8 cellular contexts compared by ENCODE assay signal in the genomic region with DNA sequence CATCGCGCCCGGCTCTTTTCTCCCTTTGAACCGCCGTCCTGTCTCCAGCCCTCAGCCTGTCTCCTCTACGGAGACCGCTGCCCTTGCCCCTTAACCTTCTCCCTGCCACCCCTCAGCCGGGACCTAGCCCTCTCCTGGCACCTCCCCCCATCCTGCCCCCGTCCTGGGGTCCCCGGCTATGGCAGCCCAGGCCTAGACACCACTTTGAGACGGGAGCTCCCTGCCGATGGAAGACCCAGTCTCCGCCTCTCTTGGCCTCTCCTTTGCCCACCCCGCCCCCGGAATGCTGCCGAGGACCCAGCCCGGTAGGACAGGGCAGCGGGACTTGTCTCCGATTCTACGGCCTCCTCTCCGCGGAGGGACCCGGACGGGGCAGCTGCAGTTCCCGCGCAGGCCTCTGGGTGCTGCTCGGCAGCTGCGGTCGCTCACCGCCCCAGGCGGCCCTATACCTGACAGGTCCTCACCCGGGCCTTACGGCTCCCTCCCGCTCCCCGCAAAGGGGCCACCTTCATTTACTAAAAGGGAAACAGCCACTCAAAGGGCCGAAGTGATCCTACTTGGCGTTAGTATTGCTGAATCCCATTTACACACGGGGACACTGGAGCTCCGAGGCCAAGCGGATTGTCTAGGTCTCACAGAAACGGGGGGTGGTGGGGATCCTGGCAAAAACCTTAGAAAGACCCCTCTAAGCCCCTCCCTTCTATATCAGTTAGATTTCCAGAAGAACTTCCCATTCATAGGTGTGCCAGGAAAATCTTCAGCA. TPM values are rescaled to one million over a fixed set of nuclear protein-coding genes. Genes with fewer than 3 reads are reported as not detected.
A peak's percentile ranks its signal among the peaks of the same experiment; 100 is the strongest.
DNase-seq lines count a peak whose midpoint lies in the region; ATAC-seq lines count a peak whose summit lies in the region.

No MANE protein-coding gene starts in this region.

- no peaks in the 10 kb centered on the region for H3K9me3 Mint-ChIP-seq in activated naive CD8-positive, alpha-beta T cell treated with anti-CD3 and anti-CD28 coated beads, Interleukin-2, amount 50 U/mL, for 24 hours

- H3K9me3 ChIP-seq in MG63: no peaks in the 10 kb centered on the region

- DNase-seq in ACHN (peak; percentile 73), MG63 (peak; percentile 81), T-helper 1 cell (peak; percentile 32 to 65 (median 56)), left ventricle myocardium superior (peak; percentile 82), retina (peak; percentile 88)
- DNase-seq in activated naive CD8-positive, alpha-beta T cell treated with anti-CD3 and anti-CD28 coated beads, Interleukin-2, amount 50 U/mL, for 24 hours: peak; percentile 83

- in situ Hi-C loops in ACHN (cut with HindIII; ENCODE audit: low pct_ligation_motif_present, low pct_unique_long_range_greater_than_20kb, low sequenced_read_pairs): loop anchor here (5.0 kb wide), 1 partner anchor 117 kb away; a partner anchor contains a TSS

- peaks cover 4% of the 10 kb centered on the region for H3K4me1 Mint-ChIP-seq in activated naive CD8-positive, alpha-beta T cell treated with anti-CD3 and anti-CD28 coated beads, Interleukin-2, amount 50 U/mL, for 24 hours

- H3K27me3 ChIP-seq in MG63: peaks cover 2% of the 10 kb centered on the region

- peaks cover 53% of the 10 kb centered on the region for H3K27me3 Mint-ChIP-seq in activated naive CD8-positive, alpha-beta T cell treated with anti-CD3 and anti-CD28 coated beads, Interleukin-2, amount 50 U/mL, for 24 hours

- no peaks in the 10 kb centered on the region for H3K36me3 Mint-ChIP-seq in activated naive CD8-positive, alpha-beta T cell treated with anti-CD3 and anti-CD28 coated beads, Interleukin-2, amount 50 U/mL, for 24 hours (ENCODE audit: low read depth)

- H3K27ac Mint-ChIP-seq in activated naive CD8-positive, alpha-beta T cell treated with anti-CD3 and anti-CD28 coated beads, Interleukin-2, amount 50 U/mL, for 24 hours: no peak overlapping the region

- no peak overlapping the region for H3K4me3 ChIP-seq in MG63

- ATAC-seq in GM18868 (IDR thresholded peaks at IDR 0.05; ENCODE audit: unreplicated experiment): peak; percentile 63
- ATAC-seq in activated naive CD8-positive, alpha-beta T cell treated with anti-CD3 and anti-CD28 coated beads, Interleukin-2, amount 50 U/mL, for 24 hours: peak; percentile 91
- peak; percentile 95 for ATAC-seq in left ventricle myocardium superior
- no peak for ATAC-seq in HG02623 (IDR thresholded peaks at IDR 0.05; ENCODE audit: unreplicated experiment)

- intact Hi-C loops in left ventricle myocardium superior (cut with micrococcal nuclease): no loop called here

- H3K4me3 Mint-ChIP-seq in activated naive CD8-positive, alpha-beta T cell treated with anti-CD3 and anti-CD28 coated beads, Interleukin-2, amount 50 U/mL, for 24 hours: peak overlapping the region; percentile 26

- H3K36me3 ChIP-seq in MG63: no peaks in the 10 kb centered on the region

RNA-seq across cellular contexts. Expression of a gene that starts 32.6 kb away (rescaled TPM):
- not detected in 2 replicates for total RNA-seq in MG63 (2014; rRNA removed; shearing (Covaris generic); ENCODE audit: low replicate concordance)
- total RNA-seq in left ventricle myocardium superior: not detected
